Comparison of ENCODE assay signal across 19 cellular contexts in the genomic region with DNA sequence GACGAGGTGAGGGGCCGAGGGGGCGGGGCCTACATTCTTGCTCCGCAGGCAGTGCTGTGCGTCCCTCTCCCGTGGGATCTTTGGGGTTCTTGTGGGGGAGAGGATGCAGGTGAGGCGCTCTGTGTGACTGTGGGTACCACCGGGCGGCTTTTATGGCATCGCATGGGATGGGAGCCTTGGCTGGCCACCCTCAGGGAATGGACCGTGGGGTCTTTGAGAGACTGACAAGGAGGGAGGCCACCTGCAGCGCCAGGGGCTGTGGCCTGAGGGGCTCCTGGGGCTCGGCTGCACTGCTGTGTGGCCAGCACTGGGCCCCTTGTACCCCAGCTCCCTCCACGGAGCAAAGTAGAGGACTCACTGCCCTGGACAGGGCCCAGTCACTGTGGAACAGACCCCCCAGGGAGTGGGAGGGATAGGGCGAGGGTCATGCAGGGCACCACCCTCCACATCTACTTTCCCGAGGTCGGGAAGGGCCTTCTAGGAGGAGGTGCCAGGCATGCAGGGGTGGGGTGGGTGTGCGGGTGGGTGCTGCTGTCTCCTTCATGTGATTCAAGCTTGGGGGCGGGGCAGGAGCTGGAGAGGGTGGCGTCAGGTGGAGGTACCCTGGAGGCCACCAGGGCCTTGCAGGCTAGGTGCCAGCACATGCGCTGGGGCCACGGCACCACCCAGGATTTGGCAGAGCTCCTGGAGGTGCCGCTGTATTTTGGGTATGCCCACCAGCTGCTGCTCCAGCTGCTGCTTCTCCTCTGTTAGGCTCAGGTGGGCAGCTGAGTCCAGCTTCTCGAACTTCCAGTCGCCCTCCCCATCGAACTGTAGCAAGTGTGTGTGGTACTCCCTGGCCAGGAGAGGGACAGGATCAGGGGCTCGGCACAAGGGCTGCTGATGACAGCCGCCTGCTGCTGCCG.
DNase-seq lines count a peak whose midpoint lies in the region; FAIRE-seq and TF ChIP-seq lines count a peak whose summit lies in the region.
"Had no signal": no experiment of that assay in that cellular context is flagged by ENCODE, and none has a peak within 500 bp of the region (broad histone marks: within the 10 kb centered on the region; RNA-seq: fewer than 3 reads in every experiment).

No MANE protein-coding gene starts in this region.

- peaks cover 66% of the 10 kb centered on the region for H3K27me3 ChIP-seq in HUES6 (ENCODE audit: control insufficient read depth, insufficient read depth, low read length)
- H3K27me3 ChIP-seq: colonic mucosa had no signal

- H3K27ac ChIP-seq in HUES6 (ENCODE audit: low read depth, low read length): no peak overlapping the region
- H3K27ac ChIP-seq in kidney (ENCODE audit: low read depth in 2 of 2, low read length in 2 of 2): no peak overlapping the region
- H3K27ac ChIP-seq: colonic mucosa, foreskin keratinocyte had no signal

- DNase-seq in D341Med (ENCODE audit: low spot score) (peak; percentile 8), kidney (peak; percentile 82), retina (peak; percentile 1), NCI-H748 (lab: John Stamatoyannopoulos, UW; ENCODE audit: unreplicated experiment) (no peak), SIG-M5 (lab: John Stamatoyannopoulos, UW) (no peak)
- DNase-seq in stimulated activated CD8-positive, alpha-beta memory T cell treated with anti-CD3 and anti-CD28 coated beads, Interleukin-4, amount 100 ng/mL, for 48 hours: no peak
- DNase-seq: activated CD4-positive, CD25-positive, alpha-beta regulatory T cell; activated naive CD4-positive, alpha-beta T cell treated with anti-CD3 and anti-CD28 coated beads for 36 hours; AML-193; colonic mucosa; foreskin keratinocyte; NCI-H187; NCI-H510A; SHP77; stimulated activated naive CD8-positive, alpha-beta T cell treated with anti-CD3 and anti-CD28 coated beads, Interleukin-15, amount 100 ng/mL, for 72 hours; T-helper 2 cell had no signal

- intact Hi-C loops in kidney (cut with DNase I): no loop called here

- no peak for FAIRE-seq in kidney (lab: Jason Lieb, UNC)
- FAIRE-seq: GM12878 had no signal

- no peaks in the 10 kb centered on the region for H3K4me1 ChIP-seq in HUES6 (ENCODE audit: control insufficient read depth, insufficient read depth, low read length)
- H3K4me1 ChIP-seq in kidney (ENCODE audit: control insufficient read depth in 1 of 2, insufficient read depth in 1 of 2, low read depth in 1 of 2, low read length in 2 of 2): no peaks in the 10 kb centered on the region
- H3K4me1 ChIP-seq: Caco-2, colonic mucosa, foreskin keratinocyte had no signal

- TF ChIP-seq CTCF in kidney (IDR thresholded peaks at IDR 0.05; ENCODE audit: borderline replicate concordance, extremely low read depth, insufficient read depth): no peak

- no peaks in the 10 kb centered on the region for H3K36me3 ChIP-seq in HUES6 (ENCODE audit: control insufficient read depth, insufficient read depth, low read length)
- H3K36me3 ChIP-seq in kidney (ENCODE audit: control insufficient read depth in 1 of 2, insufficient read depth in 2 of 2, low read length in 2 of 2): no peaks in the 10 kb centered on the region
- H3K36me3 ChIP-seq: colonic mucosa had no signal

- H3K4me3 ChIP-seq in HUES6 (ENCODE audit: low read depth, low read length): peak overlapping the region; percentile 42; the same call in 1 of the 2 replicates
- H3K4me3 ChIP-seq in kidney (ENCODE audit: low read length in 2 of 2): no peak overlapping the region
- H3K4me3 ChIP-seq: colonic mucosa, GM12878 had no signal

- H3K9me3 ChIP-seq in HUES6 (ENCODE audit: control insufficient read depth, insufficient read depth, low read depth, low read length) (peaks cover 44% of the 10 kb centered on the region; the same call in 1 of the 2 replicates), kidney (ENCODE audit: control insufficient read depth in 1 of 2, low read length in 2 of 2) (no peaks in the 10 kb centered on the region)
- H3K9me3 ChIP-seq: Caco-2, colonic mucosa had no signal

- no peak overlapping the region for H3K9ac ChIP-seq in HUES6 (ENCODE audit: low read length)
- H3K9ac ChIP-seq in kidney (ENCODE audit: low read length in 2 of 2): no peak overlapping the region

Comparison
In these comparisons a context has a peak if more than half of its experiments do, and no peak if none do; other contexts are left out.
1. DNase-seq: peak in D341Med (single experiment), kidney (single experiment) and retina (single experiment); none in stimulated activated CD8-positive, alpha-beta memory T cell treated with anti-CD3 and anti-CD28 coated beads, Interleukin-4, amount 100 ng/mL, for 48 hours (single experiment), NCI-H748 (single experiment) and SIG-M5 (single experiment).